Comparison of ENCODE assay signal across 13 cellular contexts in genomic region chr2:120740765-120741513, GRCh38. TPM values are rescaled to one million over a fixed set of nuclear protein-coding genes. Genes with fewer than 3 reads are reported as not detected.
DNase-seq lines count a peak whose midpoint lies in the region; ATAC-seq and TF ChIP-seq lines count a peak whose summit lies in the region.
"Had no signal": no experiment of that assay in that cellular context is flagged by ENCODE, and none has a peak within 500 bp of the region (broad histone marks: within the 10 kb centered on the region; RNA-seq: fewer than 3 reads in every experiment).

No MANE protein-coding gene starts in this region.

- no peaks in the 10 kb centered on the region for H3K9me3 Mint-ChIP-seq in activated CD4-positive, alpha-beta T cell treated with anti-CD3 and anti-CD28 coated beads, Interleukin-2, amount 10 ng/mL, durations not matched to agents 24 days and 14 days
- H3K9me3 Mint-ChIP-seq: activated naive CD4-positive, alpha-beta T cell treated with anti-CD3 and anti-CD28 coated beads for 36 hours had no signal

- TF ChIP-seq POLR2A in heart left ventricle (IDR thresholded peaks at IDR 0.05) = no peak

- H3K4me3 Mint-ChIP-seq in activated CD4-positive, alpha-beta T cell treated with anti-CD3 and anti-CD28 coated beads, Interleukin-2, amount 10 ng/mL, durations not matched to agents 24 days and 14 days = no peak overlapping the region
- H3K4me3 Mint-ChIP-seq: activated naive CD4-positive, alpha-beta T cell treated with anti-CD3 and anti-CD28 coated beads for 36 hours had no signal

- WGBS in heart left ventricle, 4 donors = 58 to 67% (median 62%) methylated on average over 16 to 19 of the region's 19 CpGs
- WGBS in psoas muscle, 3 donors = 45 to 58% (median 47%) methylated on average over 18 to 19 of the region's 19 CpGs

- POLR2A ChIA-PET in Panc1 (lab: Charles Lee) = interaction anchor here (0.5 to 1.1 kb wide), 4 partner anchors 29 to 414 kb away, joined by 3 to 12 read pairs (median 4); no protein-coding TSS in a partner anchor

- H3K27me3 Mint-ChIP-seq in activated CD4-positive, alpha-beta T cell treated with anti-CD3 and anti-CD28 coated beads, Interleukin-2, amount 10 ng/mL, durations not matched to agents 24 days and 14 days = peaks cover 76% of the 10 kb centered on the region

- intact Hi-C loops in Panc1 (cut with micrococcal nuclease; ENCODE audit: unreplicated experiment) = no loop called here
- intact Hi-C loops in heart left ventricle (cut with DNase I) = no loop called here
- intact Hi-C loops in psoas muscle (cut with DNase I) = no loop called here
- intact Hi-C loops in activated CD4-positive, alpha-beta T cell treated with anti-CD3 and anti-CD28 coated beads, Interleukin-2, amount 10 ng/mL, durations not matched to agents 24 days and 14 days (cut with micrococcal nuclease) = no loop called here

- H3K27me3 ChIP-seq in Panc1 (ENCODE audit: control insufficient read depth, insufficient read depth, low read length) (no peaks in the 10 kb centered on the region), heart left ventricle (peaks cover 13 to 80% (median 38%) of the 10 kb centered on the region in 9 donors), psoas muscle (ENCODE audit: insufficient read depth in 3 of 3, low read length in 2 of 3) (peaks cover 0 to 86% (median 35%) of the 10 kb centered on the region in 3 donors)

- no peak for TF ChIP-seq CTCF in Panc1 (IDR thresholded peaks at IDR 0.05)
- no peak for TF ChIP-seq CTCF in heart left ventricle (IDR thresholded peaks at IDR 0.05)
- no peak for TF ChIP-seq CTCF in psoas muscle (IDR thresholded peaks at IDR 0.05)

- no peak overlapping the region for H3K27ac Mint-ChIP-seq in activated CD4-positive, alpha-beta T cell treated with anti-CD3 and anti-CD28 coated beads, Interleukin-2, amount 10 ng/mL, durations not matched to agents 24 days and 14 days
- H3K27ac Mint-ChIP-seq: activated naive CD4-positive, alpha-beta T cell treated with anti-CD3 and anti-CD28 coated beads for 36 hours had no signal

- DNase-seq in ELF-1 (ENCODE audit: low read depth, low spot score) (peak; percentile 91), Panc1 (ENCODE audit: low read depth, low spot score) (no peak), heart left ventricle (no peak), psoas muscle (no peak), cerebellar nuclear complex (lab: John Stamatoyannopoulos, UW) (no peak)
- DNase-seq in activated CD4-positive, alpha-beta T cell treated with anti-CD3 and anti-CD28 coated beads for 48 hours = no peak
- no peak for DNase-seq in activated CD4-positive, alpha-beta T cell treated with anti-CD3 and anti-CD28 coated beads, Interleukin-2, amount 10 ng/mL, durations not matched to agents 24 days and 14 days
- DNase-seq: activated naive CD4-positive, alpha-beta T cell treated with anti-CD3 and anti-CD28 coated beads for 36 hours; foreskin melanocyte; NCI-H187 treated with DMSO at 0.1 percent for 48 hours; stimulated activated naive CD8-positive, alpha-beta T cell treated with anti-CD3 and anti-CD28 coated beads, Interleukin-15, Interleukin-2, amounts not matched to agents 100 U/mL and 50 U/mL, for 24 hours; T-helper 9 cell had no signal

- CTCF ChIA-PET in Panc1 (lab: Charles Lee) = interaction anchor here (0.7 kb wide), 1 partner anchor 10 kb away, joined by 3 read pairs; no protein-coding TSS in a partner anchor

- H3K9me3 ChIP-seq in Panc1 (ENCODE audit: control insufficient read depth, insufficient read depth, low read depth, low read length) (no peaks in the 10 kb centered on the region), heart left ventricle (no peaks in the 10 kb centered on the region), psoas muscle (no peaks in the 10 kb centered on the region)

- no peaks in the 10 kb centered on the region for H3K36me3 Mint-ChIP-seq in activated CD4-positive, alpha-beta T cell treated with anti-CD3 and anti-CD28 coated beads, Interleukin-2, amount 10 ng/mL, durations not matched to agents 24 days and 14 days (ENCODE audit: low read depth)

- peaks cover 5% of the 10 kb centered on the region for H3K4me1 Mint-ChIP-seq in activated CD4-positive, alpha-beta T cell treated with anti-CD3 and anti-CD28 coated beads, Interleukin-2, amount 10 ng/mL, durations not matched to agents 24 days and 14 days

- ATAC-seq in Panc1 = peak; percentile 72
- ATAC-seq in heart left ventricle = peak in 3 of 4 donors; percentile 12 to 47 (median 40)
- ATAC-seq in psoas muscle = peak in 1 of 4 donors; percentile 22
- ATAC-seq in HG02970 (IDR thresholded peaks at IDR 0.05; ENCODE audit: low FRiP score, unreplicated experiment) = no peak
- ATAC-seq: stimulated activated naive CD8-positive, alpha-beta T cell treated with anti-CD3 and anti-CD28 coated beads, Interleukin-15, Interleukin-2, amounts not matched to agents 100 U/mL and 50 U/mL, for 24 hours had no signal

- in situ Hi-C loops in Panc1 (cut with HindIII; ENCODE audit: low pct_unique_long_range_greater_than_20kb, low sequenced_read_pairs) = no loop called here

- H3K4me3 ChIP-seq in Panc1 (ENCODE audit: low read depth in 2 of 2, low read length in 2 of 2) (peak overlapping the region; percentile 46 to 63), heart left ventricle (peak overlapping the region in 7 of 12 donors; percentile 18 to 56 (median 49)), psoas muscle (peak overlapping the region; percentile 47)

- BruUV-seq in Panc1 (replicated peaks; lab: Mats Ljungman, UMichigan) = no TSS peak

- no peaks in the 10 kb centered on the region for H3K36me3 ChIP-seq in Panc1 (ENCODE audit: control insufficient read depth, insufficient read depth, low read length)
- H3K36me3 ChIP-seq in heart left ventricle = no peaks in the 10 kb centered on the region
- no peaks in the 10 kb centered on the region for H3K36me3 ChIP-seq in psoas muscle (ENCODE audit: insufficient read depth in 1 of 2, low read depth in 1 of 2)

- H3K27ac ChIP-seq in Panc1 (ENCODE audit: low read length) = peak overlapping the region; percentile 87
- H3K27ac ChIP-seq in heart left ventricle = peak overlapping the region in 7 of 12 donors; percentile 4 to 64 (median 16)
- no peak overlapping the region for H3K27ac ChIP-seq in psoas muscle

- H3K4me1 ChIP-seq in Panc1 (ENCODE audit: control insufficient read depth, insufficient read depth, low read length) (peaks cover 35% of the 10 kb centered on the region), heart left ventricle (peaks cover 0 to 32% (median 5%) of the 10 kb centered on the region in 12 donors), psoas muscle (peaks cover 10% of the 10 kb centered on the region)

RNA-seq across cellular contexts. Expression of gene GLI2, which starts 5.3 kb away (rescaled TPM):
- total RNA-seq in Panc1 (2021; ENCODE audit: unreplicated experiment) (6.2 TPM), heart left ventricle (1 to 10 TPM in 5 of 9 donors, under 1 TPM in 4; 0.67 to 4.1 (median 1.0) TPM), psoas muscle (1 to 10 TPM in 1 of 4 donors, under 1 TPM in 3; 0.66 to 2.4 (median 0.76) TPM)
- polyA plus RNA-seq in Panc1 (2012; ENCODE audit: insufficient read length) = 5.1 TPM
- polyA plus RNA-seq in heart left ventricle (1 to 10 TPM in 1 of 2 donors, under 1 TPM in 1; 0.30 to 1.4 TPM), psoas muscle (under 1 TPM; 0.20 to 0.24 (median 0.22) TPM)
- total RNA-seq in activated CD4-positive, alpha-beta T cell treated with anti-CD3 and anti-CD28 coated beads, Interleukin-2, amount 10 ng/mL, durations not matched to agents 24 days and 14 days = 0.09 and 0.14 TPM in 2 replicates
- total RNA-seq: activated naive CD4-positive, alpha-beta T cell treated with anti-CD3 and anti-CD28 coated beads for 36 hours had no signal
